8 cellular contexts compared by ENCODE assay signal in genomic region chrX:11525685-11526084, GRCh38.
"Had no signal": no experiment of that assay in that cellular context is flagged by ENCODE, and none has a peak within 500 bp of the region (broad histone marks: within the 10 kb centered on the region; RNA-seq: fewer than 3 reads in every experiment).

No MANE protein-coding gene starts in this region.

- H3K27ac ChIP-seq: GM23248 had no signal

- H3K9me3 ChIP-seq: HAP-1 had no signal

- H2AFZ ChIP-seq: GM23248, GM23338 had no signal

- H3K9ac ChIP-seq: GM23248 had no signal

- H3K36me3 ChIP-seq: HAP-1 had no signal

- DNase-seq: GM23248, GOT3, H7, H9, HCEC 1CT, HFFc6 had no signal

- H3K4me1 ChIP-seq: HAP-1 had no signal

- H3K4me2 ChIP-seq: GM23338 had no signal

- H3K4me3 ChIP-seq: GM23248, GM23338, HAP-1 had no signal
